In genomic region chr10:103599211-103599610, GRCh38 we compare ENCODE assay signal across 1 cellular context.
TF ChIP-seq lines count a peak whose summit lies in the region.

No MANE protein-coding gene starts in this region.

TF ChIP-seq in K562, 482 proteins besides CTCF, POLR2A, EP300 and RAD21 (continued from another document):
- no peak for TF ChIP-seq UBTF (IDR thresholded peaks at IDR 0.05; ENCODE audit: borderline replicate concordance in 1 of 2, low read depth in 2 of 2, low read length in 2 of 2)
- TF ChIP-seq SMAD4 (CRISPR knock-in tag; conservative IDR thresholded peaks at IDR 0.05) = no peak
- no peak for TF ChIP-seq CHD7 (IDR thresholded peaks at IDR 0.05; ENCODE audit: low read depth, low read length)
- TF ChIP-seq ZNF644 (tag; IDR thresholded peaks at IDR 0.05; ENCODE audit: low read depth) = no peak
- no peak for TF ChIP-seq MYBL2 (IDR thresholded peaks at IDR 0.05; ENCODE audit: low read depth)
- no peak for TF ChIP-seq MYBL2 (CRISPR knock-in tag; IDR thresholded peaks at IDR 0.05; ENCODE audit: borderline replicate concordance)
